10 cellular contexts compared by ENCODE assay signal in the genomic region with DNA sequence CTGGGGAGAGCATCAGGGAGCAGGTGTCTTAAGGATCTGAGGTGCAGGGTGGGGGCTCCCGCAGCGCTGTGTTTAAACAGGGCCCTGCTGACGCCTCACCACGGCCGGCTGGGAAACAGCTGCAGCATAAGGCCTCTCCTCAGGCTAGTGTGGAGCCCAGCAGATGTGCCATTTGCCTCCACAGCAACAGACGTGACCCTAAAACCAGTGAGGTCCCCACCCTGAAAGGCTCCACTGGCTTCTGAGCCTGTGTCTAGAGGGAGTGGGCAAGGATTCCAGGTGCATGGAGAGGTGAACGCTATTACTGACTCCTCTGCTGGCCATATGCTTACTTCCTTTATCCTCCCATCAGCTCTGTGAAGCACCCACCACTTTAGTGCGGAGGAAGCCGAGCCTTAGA.
DNase-seq lines count a peak whose midpoint lies in the region; ATAC-seq and TF ChIP-seq lines count a peak whose summit lies in the region.
"Had no signal": no experiment of that assay in that cellular context is flagged by ENCODE, and none has a peak within 500 bp of the region (broad histone marks: within the 10 kb centered on the region; RNA-seq: fewer than 3 reads in every experiment).

No MANE protein-coding gene starts in this region.

- in situ Hi-C loops in GM13977 (cut with MboI; ENCODE audit: low pct_unique_long_range_greater_than_20kb, low sequenced_read_pairs, unreplicated experiment): loop anchor here (25.0 kb wide), 1 partner anchor 398 kb away; no protein-coding TSS in a partner anchor

- H3K4me3 ChIP-seq in DOHH2 (ENCODE audit: low read length) (peak overlapping the region; percentile 56), skin epidermis (no peak overlapping the region), MM.1S (ENCODE audit: low read length) (no peak overlapping the region)

- H3K4me1 ChIP-seq in DOHH2 (ENCODE audit: control insufficient read depth, low read length): peaks cover 100% of the 10 kb centered on the region
- H3K4me1 ChIP-seq in MM.1S (ENCODE audit: low read length): peaks cover 8% of the 10 kb centered on the region

- H3F3A ChIP-seq in DOHH2 (ENCODE audit: control insufficient read depth, insufficient read depth) (peaks cover 71% of the 10 kb centered on the region), MM.1S (ENCODE audit: insufficient read depth, low read length) (no peaks in the 10 kb centered on the region)

- H3K27ac ChIP-seq in DOHH2 (ENCODE audit: low read depth, low read length) (peak overlapping the region; percentile 97), skin epidermis (peak overlapping the region in 20 of 21 experiments; percentile 28 to 86 (median 72)), MM.1S (ENCODE audit: low read length) (no peak overlapping the region)

- H3K79me2 ChIP-seq in DOHH2 (ENCODE audit: control insufficient read depth, low read length) (peaks cover 12% of the 10 kb centered on the region), MM.1S (ENCODE audit: low read length) (no peaks in the 10 kb centered on the region)

- H3K9me2 ChIP-seq in DOHH2 (replicated peaks; ENCODE audit: control insufficient read depth, low read length): no peaks in the 10 kb centered on the region
- H3K9me2 ChIP-seq in MM.1S (replicated peaks; ENCODE audit: insufficient read depth, low read length): no peaks in the 10 kb centered on the region

- H3K36me3 ChIP-seq in DOHH2 (ENCODE audit: control insufficient read depth, low read length): peaks cover 30% of the 10 kb centered on the region
- no peaks in the 10 kb centered on the region for H3K36me3 ChIP-seq in MM.1S (replicated peaks; ENCODE audit: insufficient read depth, low read length)

- no peak overlapping the region for H2AFZ ChIP-seq in MM.1S (ENCODE audit: low read length)

- TF ChIP-seq CTCF in DOHH2 (IDR thresholded peaks at IDR 0.05; ENCODE audit: low read depth, low read length, poor library complexity, severe bottlenecking): peak; percentile 52
- no peak for TF ChIP-seq CTCF in MM.1S (IDR thresholded peaks at IDR 0.05; ENCODE audit: low read length)
- no peak for TF ChIP-seq CTCF in GM13977 (IDR thresholded peaks at IDR 0.05; ENCODE audit: extremely low read depth, insufficient read depth, missing control alignments)

- no peaks in the 10 kb centered on the region for H4K20me1 ChIP-seq in DOHH2 (ENCODE audit: control insufficient read depth, insufficient read depth, low read depth, low read length)
- no peaks in the 10 kb centered on the region for H4K20me1 ChIP-seq in MM.1S (ENCODE audit: insufficient read depth, low read length)

- no peak overlapping the region for H3K9ac ChIP-seq in MM.1S (ENCODE audit: low read length)

- H3K27me3 ChIP-seq in DOHH2 (ENCODE audit: control insufficient read depth, low read length) (no peaks in the 10 kb centered on the region), MM.1S (replicated peaks; ENCODE audit: insufficient read depth, low read length) (no peaks in the 10 kb centered on the region)

- H3K9me3 ChIP-seq in DOHH2 (ENCODE audit: control insufficient read depth, insufficient read depth, low read length) (peaks cover 18% of the 10 kb centered on the region), MM.1S (replicated peaks; ENCODE audit: insufficient read depth, low read length) (no peaks in the 10 kb centered on the region)

- DNase-seq in NCI-H69 (lab: John Stamatoyannopoulos, UW): peak; percentile 99
- peak; percentile 27 for DNase-seq in globus pallidus (ENCODE audit: low spot score)
- no peak for DNase-seq in MM.1S
- DNase-seq in DMS153 (lab: John Stamatoyannopoulos, UW): no peak
- no peak for DNase-seq in GM13977 (ENCODE audit: low spot score)
- DNase-seq: activated gamma-delta T cell treated with Interleukin-2 at 50 U/mL for 16 hours, NCI-H1048 had no signal

- H3K4me2 ChIP-seq in DOHH2 (ENCODE audit: low read length) (peak overlapping the region; percentile 89), MM.1S (ENCODE audit: low read depth, low read length) (no peak overlapping the region)

- no peak for ATAC-seq in GM18873 (IDR thresholded peaks at IDR 0.05; ENCODE audit: low FRiP score, unreplicated experiment)

Comparison
In these comparisons a context has a peak if more than half of its experiments do, and no peak if none do; other contexts are left out.
1. DNase-seq: peak in NCI-H69 (single experiment) and globus pallidus (single experiment); none in MM.1S (single experiment), DMS153 (single experiment) and GM13977 (single experiment).